In the genomic region with DNA sequence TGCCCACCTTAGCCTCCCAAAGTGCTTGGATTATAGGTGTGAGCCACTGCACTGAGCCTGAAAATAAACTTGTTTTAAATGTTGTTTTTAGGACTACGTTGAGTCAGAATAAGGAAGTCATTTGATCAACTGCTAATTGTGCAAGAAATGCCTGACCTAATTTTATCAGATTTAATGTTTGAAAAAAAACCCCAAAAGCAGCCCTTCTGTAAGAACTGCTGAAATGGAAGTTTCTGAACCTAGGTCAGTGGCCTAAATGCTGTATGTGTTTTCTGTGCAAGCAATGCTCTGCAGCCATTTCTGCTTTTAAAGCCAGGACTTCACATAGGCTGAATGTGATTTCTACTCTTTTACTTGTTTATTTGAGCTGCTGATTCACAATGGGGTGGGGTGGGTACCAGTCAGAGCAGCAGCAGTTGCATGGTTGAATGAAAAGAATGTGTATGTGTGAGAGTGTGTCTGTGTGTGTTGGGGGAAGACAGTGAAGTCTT, we compare ENCODE assay signal across 9 cellular contexts. TPM values are rescaled to one million over a fixed set of nuclear protein-coding genes. Genes with fewer than 3 reads are reported as not detected.
DNase-seq lines count a peak whose midpoint lies in the region; ATAC-seq and TF ChIP-seq lines count a peak whose summit lies in the region.
"Had no signal": no experiment of that assay in that cellular context is flagged by ENCODE, and none has a peak within 500 bp of the region (broad histone marks: within the 10 kb centered on the region; RNA-seq: fewer than 3 reads in every experiment).

No MANE protein-coding gene starts in this region.

- H3K9ac ChIP-seq in OCI-LY3 (ENCODE audit: low read length) = no peak overlapping the region

- H3K9me3 ChIP-seq in CD8-positive, alpha-beta T cell (ENCODE audit: low read length) = no peaks in the 10 kb centered on the region
- H3K9me3 ChIP-seq in OCI-LY3 (ENCODE audit: insufficient read depth, low read length) (no peaks in the 10 kb centered on the region), esophagus (ENCODE audit: control insufficient read depth in 2 of 2, insufficient read depth in 1 of 2, low read depth in 1 of 2, low read length in 1 of 2) (no peaks in the 10 kb centered on the region), neutrophil (no peaks in the 10 kb centered on the region), aorta (ENCODE audit: control insufficient read depth, low read length) (no peaks in the 10 kb centered on the region)

- H3K27ac Mint-ChIP-seq in CD8-positive, alpha-beta T cell = peak overlapping the region; percentile 34
- H3K27ac Mint-ChIP-seq: activated naive CD8-positive, alpha-beta T cell treated with anti-CD3 and anti-CD28 coated beads, Interleukin-2, amount 10 ng/mL, durations not matched to agents 7 days and 5 days had no signal

- no peaks in the 10 kb centered on the region for H3K36me3 ChIP-seq in CD8-positive, alpha-beta T cell (ENCODE audit: insufficient read depth, low read length)
- H3K36me3 ChIP-seq in OCI-LY3 (replicated peaks; ENCODE audit: low read depth, low read length) (peaks cover 14% of the 10 kb centered on the region), esophagus (ENCODE audit: control insufficient read depth in 2 of 2, insufficient read depth in 2 of 2, low read length in 1 of 2) (peaks cover 0 to 4% of the 10 kb centered on the region in 2 donors), neutrophil (peaks cover 5% of the 10 kb centered on the region), aorta (ENCODE audit: control insufficient read depth in 1 of 2, insufficient read depth in 2 of 2, low read length in 1 of 2) (peaks cover 0 to 1% of the 10 kb centered on the region in 2 donors)

- peaks cover 8% of the 10 kb centered on the region for H3K36me3 Mint-ChIP-seq in CD8-positive, alpha-beta T cell

- H3K27ac ChIP-seq in CD8-positive, alpha-beta T cell (ENCODE audit: low read depth, low read length) = no peak overlapping the region
- 0 out of 2 replicates have a peak overlapping the region, but pooled peaks have one; percentile 25 for H3K27ac ChIP-seq in OCI-LY3 (ENCODE audit: low read length)
- peak overlapping the region; percentile 85 to 95 for H3K27ac ChIP-seq in esophagus (ENCODE audit: low read depth in 2 of 2, low read length in 1 of 2)
- H3K27ac ChIP-seq in neutrophil = peak overlapping the region; percentile 92
- no peak overlapping the region for H3K27ac ChIP-seq in aorta (ENCODE audit: low read depth in 1 of 2, low read length in 2 of 2)

- H3K4me3 ChIP-seq in CD8-positive, alpha-beta T cell (ENCODE audit: low read depth, low read length) = no peak overlapping the region
- no peak overlapping the region for H3K4me3 ChIP-seq in OCI-LY3 (ENCODE audit: low read length)
- no peak overlapping the region for H3K4me3 ChIP-seq in esophagus (ENCODE audit: low read depth in 1 of 2, low read length in 2 of 2)
- peak overlapping the region; percentile 40 to 46 for H3K4me3 ChIP-seq in neutrophil (ENCODE audit: low read depth in 1 of 2, low read length in 1 of 2)
- H3K4me3 ChIP-seq in aorta (ENCODE audit: low read length in 2 of 2) = no peak overlapping the region

- POLR2A ChIA-PET in CD8-positive, alpha-beta T cell (lab: Charles Lee) = interaction anchor here (0.6 to 4.5 kb wide), 4 partner anchors 9 to 18 kb away, joined by 3 to 20 read pairs (median 3); partner anchors contain the start of gene USP4
- POLR2A ChIA-PET in HEK293T (lab: Yijun Ruan, JAX) = interaction anchor here (3.2 kb wide), 1 partner anchor 11 kb away, joined by 26 read pairs; the partner anchor contains the start of gene USP4

- H4K20me1 ChIP-seq in OCI-LY3 (ENCODE audit: insufficient read depth, low read length) = no peaks in the 10 kb centered on the region

- H3K27me3 ChIP-seq in CD8-positive, alpha-beta T cell (ENCODE audit: insufficient read depth, low read length) = no peaks in the 10 kb centered on the region
- no peaks in the 10 kb centered on the region for H3K27me3 ChIP-seq in OCI-LY3 (ENCODE audit: low read depth, low read length)
- H3K27me3 ChIP-seq in esophagus (ENCODE audit: control insufficient read depth in 1 of 2, insufficient read depth in 2 of 2, low read length in 2 of 2) = no peaks in the 10 kb centered on the region
- H3K27me3 ChIP-seq in neutrophil = no peaks in the 10 kb centered on the region
- no peaks in the 10 kb centered on the region for H3K27me3 ChIP-seq in aorta (ENCODE audit: control insufficient read depth in 1 of 2, insufficient read depth in 2 of 2, low read length in 1 of 2)

- WGBS in esophagus, 2 donors = 10 to 15% methylated on average over 1 of the region's 1 CpG
- 41 to 51% methylated on average over 1 of the region's 1 CpG for WGBS in aorta, 2 donors

- H2AFZ ChIP-seq in OCI-LY3 (ENCODE audit: low read depth, low read length) = peak overlapping the region; percentile 74; the same call in 1 of the 2 replicates

- intact Hi-C loops in CD8-positive, alpha-beta T cell (cut with DNase I, micrococcal nuclease) = no loop called here
- intact Hi-C loops in aorta (cut with DNase I) = no loop called here

- no peaks in the 10 kb centered on the region for H3K27me3 Mint-ChIP-seq in CD8-positive, alpha-beta T cell (ENCODE audit: low read depth)
- H3K27me3 Mint-ChIP-seq: activated naive CD8-positive, alpha-beta T cell treated with anti-CD3 and anti-CD28 coated beads, Interleukin-2, amount 10 ng/mL, durations not matched to agents 7 days and 5 days had no signal

- CTCF ChIA-PET in CD8-positive, alpha-beta T cell (lab: Charles Lee) = interaction anchor here (3.4 kb wide), 1 partner anchor 11 kb away, joined by 12 read pairs; the partner anchor contains the start of gene USP4
- CTCF ChIA-PET in HEK293T (lab: Yijun Ruan, JAX) = interaction anchor here (3.0 kb wide), 1 partner anchor 11 kb away, joined by 9 read pairs; the partner anchor contains the start of gene USP4

- peaks cover 5% of the 10 kb centered on the region for H3K79me2 ChIP-seq in OCI-LY3 (ENCODE audit: low read length)

- no peak for TF ChIP-seq CTCF in CD8-positive, alpha-beta T cell (IDR thresholded peaks at IDR 0.05)
- TF ChIP-seq CTCF in OCI-LY3 (IDR thresholded peaks at IDR 0.05; ENCODE audit: low read depth, low read length) (no peak), neutrophil (IDR thresholded peaks at IDR 0.05) (no peak)

- H3K9me3 Mint-ChIP-seq in CD8-positive, alpha-beta T cell = no peaks in the 10 kb centered on the region
- H3K9me3 Mint-ChIP-seq: activated naive CD8-positive, alpha-beta T cell treated with anti-CD3 and anti-CD28 coated beads, Interleukin-2, amount 10 ng/mL, durations not matched to agents 7 days and 5 days had no signal

- peak overlapping the region; percentile 31; the same call in 1 of the 2 replicates for H3K4me2 ChIP-seq in OCI-LY3 (ENCODE audit: low read length)

- no peak for DNase-seq in CD8-positive, alpha-beta T cell
- DNase-seq in aorta (no peak), HEK293T (ENCODE audit: extremely low spot score) (no peak)
- DNase-seq: activated naive CD8-positive, alpha-beta T cell treated with anti-CD3 and anti-CD28 coated beads, Interleukin-2, amount 10 ng/mL, durations not matched to agents 7 days and 5 days had no signal

- peaks cover 20% of the 10 kb centered on the region for H3K4me1 Mint-ChIP-seq in CD8-positive, alpha-beta T cell (ENCODE audit: low read depth)

- peaks cover 6% of the 10 kb centered on the region for H3K4me1 ChIP-seq in CD8-positive, alpha-beta T cell (ENCODE audit: insufficient read depth, low read length)
- peaks cover 22% of the 10 kb centered on the region for H3K4me1 ChIP-seq in OCI-LY3 (ENCODE audit: low read length)
- H3K4me1 ChIP-seq in esophagus (ENCODE audit: control insufficient read depth in 2 of 2, insufficient read depth in 2 of 2, low read length in 1 of 2) = peaks cover 0 to 9% of the 10 kb centered on the region in 2 donors
- peaks cover 70 to 72% of the 10 kb centered on the region in 2 experiments for H3K4me1 ChIP-seq in neutrophil (ENCODE audit: control insufficient read depth in 1 of 2, insufficient read depth in 1 of 2, low read depth in 1 of 2, low read length in 1 of 2)
- H3K4me1 ChIP-seq in aorta (ENCODE audit: control insufficient read depth in 1 of 2, insufficient read depth in 2 of 2, low read length in 2 of 2) = no peaks in the 10 kb centered on the region

- ATAC-seq in CD8-positive, alpha-beta T cell = no peak
- ATAC-seq in GM21576 (IDR thresholded peaks at IDR 0.05; ENCODE audit: unreplicated experiment) = no peak
- no peak for ATAC-seq in aorta (ENCODE audit: low FRiP score)
- ATAC-seq in GM21367 (IDR thresholded peaks at IDR 0.05; ENCODE audit: unreplicated experiment) = no peak

- no peak overlapping the region for H3K4me3 Mint-ChIP-seq in CD8-positive, alpha-beta T cell
- H3K4me3 Mint-ChIP-seq: activated naive CD8-positive, alpha-beta T cell treated with anti-CD3 and anti-CD28 coated beads, Interleukin-2, amount 10 ng/mL, durations not matched to agents 7 days and 5 days had no signal

TF ChIP-seq in HEK293T, 16 proteins besides CTCF, POLR2A, EP300 and RAD21 (continues in another document):
- TF ChIP-seq FOXK2 (IDR thresholded peaks at IDR 0.05) = no peak
- no peak for TF ChIP-seq TARDBP (IDR thresholded peaks at IDR 0.05)
- no peak for TF ChIP-seq FOXA1 (IDR thresholded peaks at IDR 0.05)
- no peak for TF ChIP-seq FOXM1 (IDR thresholded peaks at IDR 0.05; ENCODE audit: borderline replicate concordance)
- no peak for TF ChIP-seq LEF1 (IDR thresholded peaks at IDR 0.05; ENCODE audit: borderline replicate concordance)
- TF ChIP-seq ZNF384 (IDR thresholded peaks at IDR 0.05) = no peak
- no peak for TF ChIP-seq HDGF (IDR thresholded peaks at IDR 0.05; ENCODE audit: borderline replicate concordance)
- TF ChIP-seq, protein P1, sequence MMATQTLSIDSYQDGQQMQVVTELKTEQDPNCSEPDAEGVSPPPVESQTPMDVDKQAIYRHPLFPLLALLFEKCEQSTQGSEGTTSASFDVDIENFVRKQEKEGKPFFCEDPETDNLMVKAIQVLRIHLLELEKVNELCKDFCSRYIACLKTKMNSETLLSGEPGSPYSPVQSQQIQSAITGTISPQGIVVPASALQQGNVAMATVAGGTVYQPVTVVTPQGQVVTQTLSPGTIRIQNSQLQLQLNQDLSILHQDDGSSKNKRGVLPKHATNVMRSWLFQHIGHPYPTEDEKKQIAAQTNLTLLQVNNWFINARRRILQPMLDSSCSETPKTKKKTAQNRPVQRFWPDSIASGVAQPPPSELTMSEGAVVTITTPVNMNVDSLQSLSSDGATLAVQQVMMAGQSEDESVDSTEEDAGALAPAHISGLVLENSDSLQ (IDR thresholded peaks at IDR 0.05) = no peak
- no peak for TF ChIP-seq BHLHE40 (IDR thresholded peaks at IDR 0.05; ENCODE audit: borderline replicate concordance)
- TF ChIP-seq CTBP1 (IDR thresholded peaks at IDR 0.05; ENCODE audit: borderline replicate concordance) = no peak
- TF ChIP-seq ARNT (IDR thresholded peaks at IDR 0.05) = no peak
- TF ChIP-seq NFRKB (IDR thresholded peaks at IDR 0.05) = no peak
- TF ChIP-seq SP1 (IDR thresholded peaks at IDR 0.05) = no peak
- TF ChIP-seq ELF4 (IDR thresholded peaks at IDR 0.05) = no peak

RNA-seq across cellular contexts. Expression of gene GPX1, which starts 6.6 kb away (rescaled TPM):
- total RNA-seq in CD8-positive, alpha-beta T cell = 10 to 100 TPM; 24.4 to 27.8 TPM
- polyA plus RNA-seq in esophagus (100 to 1,000 TPM; 245 to 383 TPM), aorta (100 to 1,000 TPM; 316 to 484 TPM)
- total RNA-seq in aorta = 100 to 1,000 TPM; 174 to 209 TPM

RNA-seq across cellular contexts. Expression of gene USP4, which starts 11.7 kb away (rescaled TPM):
- total RNA-seq in CD8-positive, alpha-beta T cell = 10 to 100 TPM; 78.0 to 92.4 TPM
- polyA plus RNA-seq in esophagus (10 to 100 TPM; 24.7 to 28.5 TPM), aorta (10 to 100 TPM; 18.3 to 60.5 TPM)
- 10 to 100 TPM; 65.0 to 81.5 TPM for total RNA-seq in aorta

Comparison
In these comparisons a context has a peak if more than half of its experiments do, and no peak if none do; other contexts are left out.
1. H3K27ac ChIP-seq: peak in OCI-LY3 (single experiment), esophagus (2 of 2) and neutrophil (single experiment); none in CD8-positive, alpha-beta T cell (single experiment) and aorta (0 of 2).
2. H3K4me3 ChIP-seq: peak in neutrophil (2 of 2); none in CD8-positive, alpha-beta T cell (single experiment), OCI-LY3 (single experiment), esophagus (0 of 2) and aorta (0 of 2).
3. RNA of gene GPX1, which starts 6.6 kb away (total RNA-seq): 174 to 209 TPM in aorta; 24.4 to 27.8 TPM in CD8-positive, alpha-beta T cell; every median in the first group is over 4 times any median in the second.